In the genomic region with DNA sequence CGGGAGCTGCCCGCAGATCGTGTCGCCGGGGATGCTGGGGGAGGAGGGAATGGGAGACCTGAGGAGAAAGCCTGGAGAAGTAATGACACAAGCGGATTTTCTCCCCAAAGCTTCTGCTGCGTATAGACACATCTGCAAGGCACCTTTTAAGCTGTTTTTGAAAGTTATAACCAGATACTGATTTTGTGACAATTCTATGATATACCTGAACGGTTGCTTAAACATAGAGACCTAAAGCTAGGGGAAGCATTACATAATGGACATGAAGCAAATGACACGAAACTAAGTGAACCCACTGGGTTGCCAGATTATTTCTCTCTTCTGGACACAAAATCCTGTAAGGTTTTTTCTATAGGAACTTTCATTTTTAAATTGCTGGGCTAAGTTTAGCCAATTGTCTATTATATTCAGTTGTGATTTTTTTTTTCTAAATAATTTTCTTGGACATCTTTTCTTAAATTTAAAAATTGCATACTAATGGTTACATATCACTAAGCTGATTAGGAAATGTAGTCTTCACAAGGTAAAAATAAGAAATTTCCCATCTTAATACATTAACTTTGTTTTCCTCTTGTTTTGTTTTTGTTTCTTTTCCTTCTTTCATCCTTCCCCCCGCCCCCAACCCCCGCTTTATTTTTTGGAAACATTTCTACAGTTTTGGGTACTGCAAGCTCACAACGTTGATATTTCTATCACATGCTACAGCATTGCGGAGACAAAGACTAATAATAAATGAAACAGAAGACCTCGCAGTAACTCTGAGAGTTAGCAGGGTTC, we compare ENCODE assay signal across 8 cellular contexts. TPM values are rescaled to one million over a fixed set of nuclear protein-coding genes. Genes with fewer than 3 reads are reported as not detected.
A peak's percentile ranks its signal among the peaks of the same experiment; 100 is the strongest.
DNase-seq lines count a peak whose midpoint lies in the region; ATAC-seq, FAIRE-seq and TF ChIP-seq lines count a peak whose summit lies in the region.

No MANE protein-coding gene starts in this region.

- WGBS in heart right ventricle, 2 donors, result 14 to 17% methylated on average over 14 of the region's 14 CpGs
- WGBS in lower leg skin, 2 donors, result 20 to 24% methylated on average over 14 of the region's 14 CpGs

- H3K27ac ChIP-seq in heart right ventricle (peak overlapping the region in 9 of 10 donors; percentile 85 to 96 (median 95)), astrocyte (ENCODE audit: low read depth, low read length) (peak overlapping the region; percentile 68), uterus (peak overlapping the region in 1 of 2 donors; percentile 87)

- H3K27me3 ChIP-seq in heart right ventricle (peaks cover 0 to 82% (median 9%) of the 10 kb centered on the region in 7 donors), astrocyte (ENCODE audit: insufficient read depth, low read length) (no peaks in the 10 kb centered on the region), uterus (no peaks in the 10 kb centered on the region)

- H3K4me3 Mint-ChIP-seq in astrocyte (ENCODE audit: unreplicated experiment), result peak overlapping the region; percentile 96

- no peaks in the 10 kb centered on the region for H3K9me3 Mint-ChIP-seq in astrocyte (ENCODE audit: unreplicated experiment)

- ATAC-seq in heart right ventricle, result no peak
- no peak for ATAC-seq in Right ventricle myocardium inferior
- no peak for ATAC-seq in mucosa of descending colon

- peak overlapping the region; percentile 96 for H2AFZ ChIP-seq in astrocyte (ENCODE audit: low read depth, low read length)

- H3K4me1 ChIP-seq in heart right ventricle (peaks cover 0 to 29% (median 18%) of the 10 kb centered on the region in 9 donors), astrocyte (ENCODE audit: insufficient read depth, low read length) (peaks cover 13% of the 10 kb centered on the region), uterus (no peaks in the 10 kb centered on the region), mucosa of descending colon (ENCODE audit: low read depth) (peaks cover 6% of the 10 kb centered on the region)

- H3K9ac ChIP-seq in astrocyte (ENCODE audit: low read length), result peak overlapping the region; percentile 84

- no peaks in the 10 kb centered on the region for H3K36me3 Mint-ChIP-seq in astrocyte (ENCODE audit: low read depth, unreplicated experiment)

- H3K4me1 Mint-ChIP-seq in astrocyte (ENCODE audit: low read depth, unreplicated experiment), result peaks cover 2% of the 10 kb centered on the region

- no peak for FAIRE-seq in astrocyte (lab: Jason Lieb, UNC)

- no peaks in the 10 kb centered on the region for H4K20me1 ChIP-seq in astrocyte (ENCODE audit: insufficient read depth, low read length)

- intact Hi-C loops in heart right ventricle (cut with DNase I) (loop anchor here in 7 of 10 donors (2.0 to 10.0 kb wide), 7 partner anchors 49 to 199 kb away; no protein-coding TSS in a partner anchor), Right ventricle myocardium inferior (cut with DNase I) (loop anchor here (2.0 kb wide), 1 partner anchor 77 kb away; no protein-coding TSS in a partner anchor), lower leg skin (cut with DNase I; ENCODE audit: low total_unique reads) (no loop called here), uterus (cut with DNase I; ENCODE audit: low total_unique reads) (no loop called here), mucosa of descending colon (cut with DNase I, micrococcal nuclease) (no loop called here)

- no peaks in the 10 kb centered on the region for H3K9me3 ChIP-seq in heart right ventricle
- H3K9me3 ChIP-seq in astrocyte (ENCODE audit: insufficient read depth, low read depth, low read length), result no peaks in the 10 kb centered on the region
- H3K9me3 ChIP-seq in uterus, result no peaks in the 10 kb centered on the region
- H3K9me3 ChIP-seq in mucosa of descending colon, result no peaks in the 10 kb centered on the region

- peaks cover 42% of the 10 kb centered on the region for H3K79me2 ChIP-seq in astrocyte (ENCODE audit: insufficient read depth, low read length)

- TF ChIP-seq POLR2A in lower leg skin (IDR thresholded peaks at IDR 0.05) (no peak), uterus (IDR thresholded peaks at IDR 0.05) (no peak)

- H3K4me2 ChIP-seq in astrocyte (ENCODE audit: low read length), result peak overlapping the region; percentile 89

- DNase-seq in heart right ventricle (no peak), Right ventricle myocardium inferior (ENCODE audit: missing footprints) (no peak), astrocyte (ENCODE audit: low read depth) (no peak), lower leg skin (ENCODE audit: low spot score in 2 of 2) (no peak), uterus (no peak), dermis blood vessel endothelial cell (no peak), NCI-H128 (lab: John Stamatoyannopoulos, UW; ENCODE audit: unreplicated experiment) (no peak), mucosa of descending colon (no peak)

- peaks cover 5% of the 10 kb centered on the region for H3K27me3 Mint-ChIP-seq in astrocyte (ENCODE audit: low read depth, unreplicated experiment)

- TF ChIP-seq CTCF in heart right ventricle (IDR thresholded peaks at IDR 0.05) (no peak), astrocyte (IDR thresholded peaks at IDR 0.05; ENCODE audit: insufficient read depth, low read depth, low read length) (no peak), lower leg skin (IDR thresholded peaks at IDR 0.05) (no peak), uterus (IDR thresholded peaks at IDR 0.05) (no peak), mucosa of descending colon (IDR thresholded peaks at IDR 0.05) (no peak)

- H3K4me3 ChIP-seq in heart right ventricle (peak overlapping the region; percentile 84 to 98 (median 93)), astrocyte (ENCODE audit: insufficient read depth, low read depth, low read length) (peak overlapping the region; percentile 72), lower leg skin (ENCODE audit: low read depth, poor library complexity, severe bottlenecking) (peak overlapping the region; percentile 83), uterus (peak overlapping the region; percentile 61 to 70), mucosa of descending colon (no peak overlapping the region)

- H3K36me3 ChIP-seq in heart right ventricle (no peaks in the 10 kb centered on the region), astrocyte (ENCODE audit: insufficient read depth, low read length) (no peaks in the 10 kb centered on the region), uterus (no peaks in the 10 kb centered on the region), mucosa of descending colon (ENCODE audit: low read depth) (no peaks in the 10 kb centered on the region)

- no peak overlapping the region for H3K27ac Mint-ChIP-seq in astrocyte (ENCODE audit: unreplicated experiment)

RNA-seq across cellular contexts. Expression of a gene that starts 1.3 kb away (rescaled TPM):
- total RNA-seq in heart right ventricle, result 1 to 10 TPM; 1.2 to 8.0 (median 5.6) TPM
- polyA plus RNA-seq in heart right ventricle, result 1 to 10 TPM; 1.1 to 1.4 TPM
- 3.4 TPM for total RNA-seq in Right ventricle myocardium inferior
- 13.4 and 13.7 TPM in 2 replicates for total RNA-seq in astrocyte
- total RNA-seq in lower leg skin, result 10 to 100 TPM; 19.1 to 31.4 (median 21.6) TPM
- 1 to 10 TPM; 1.8 to 9.9 (median 2.8) TPM for total RNA-seq in uterus
- total RNA-seq in dermis blood vessel endothelial cell, result 4.1 and 5.3 TPM in 2 replicates
- total RNA-seq in mucosa of descending colon, result 1 to 10 TPM; 1.3 to 2.7 (median 1.5) TPM

Comparison
In these comparisons a context has a peak if more than half of its experiments do, and no peak if none do; other contexts are left out.
1. intact Hi-C loops: an anchor here in heart right ventricle (2.0 to 10.0 kb wide) and Right ventricle myocardium inferior (2.0 kb wide); none called in lower leg skin, uterus and mucosa of descending colon.